ENCODE assay signal across 25 cellular contexts in genomic region chr21:18959817-18960216, GRCh38.
"Had no signal": no experiment of that assay in that cellular context is flagged by ENCODE, and none has a peak within 500 bp of the region (broad histone marks: within the 10 kb centered on the region; RNA-seq: fewer than 3 reads in every experiment).

No MANE protein-coding gene starts in this region.

- H3K9ac ChIP-seq: KMS-11 had no signal

- H3K4me3 ChIP-seq: K562, SJSA1, SK-N-MC had no signal

- H3K4me2 ChIP-seq: KMS-11 had no signal

- H3K27me3 ChIP-seq: SJSA1 had no signal

- H3K27ac Mint-ChIP-seq: IgD-negative memory B cell had no signal

- ATAC-seq: K562, Panc1, PC-3 had no signal

- H3K4me1 Mint-ChIP-seq: IgD-negative memory B cell had no signal

- DNase-seq: Kasumi-1, MV-4-11, NCI-H1092, NCI-H1417 treated with DMSO at 0.1 percent for 48 hours, NCI-H146, NCI-H1694 treated with DMSO at 0.1 percent for 48 hours, NCI-H1930, NCI-H2081, NCI-H2107, NCI-H2227 treated with DMSO at 0.1 percent for 48 hours, NCI-H446 treated with DMSO at 0.1 percent for 48 hours, NCI-H510A treated with DMSO at 0.1 percent for 48 hours, NCI-H526, NCI-H774, PC-3, SIG-M5, SW 1271 had no signal

- H3K36me3 ChIP-seq: SJSA1 had no signal

- H3K36me3 Mint-ChIP-seq: IgD-negative memory B cell had no signal

- H3K27ac ChIP-seq: HL-60, KMS-11, RWPE1, SJSA1, SK-N-MC had no signal

- H3K4me3 Mint-ChIP-seq: IgD-negative memory B cell had no signal

- H3K9me3 ChIP-seq: SJSA1 had no signal

- H3K27me3 Mint-ChIP-seq: IgD-negative memory B cell had no signal

- H3K4me1 ChIP-seq: SJSA1 had no signal
